14 cellular contexts compared by ENCODE assay signal in the genomic region with DNA sequence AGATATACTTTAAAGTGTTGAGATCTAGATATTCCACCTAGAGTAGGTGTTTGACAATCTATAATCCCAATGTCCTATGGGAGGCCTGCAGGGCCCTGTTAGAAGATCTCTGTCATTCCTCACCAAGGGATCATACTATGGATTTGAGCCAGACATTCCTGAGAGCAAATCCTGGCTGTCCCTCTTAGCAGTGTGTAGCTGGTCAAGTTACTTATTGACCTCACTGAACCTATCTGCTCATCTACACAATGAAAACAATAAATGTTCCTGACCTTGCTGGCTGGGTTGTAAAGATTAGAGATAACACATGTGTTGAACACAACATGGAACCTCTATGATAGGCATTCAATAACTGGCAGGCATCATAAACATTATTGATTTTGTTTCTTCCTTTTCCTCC.
"Had no signal": no experiment of that assay in that cellular context is flagged by ENCODE, and none has a peak within 500 bp of the region (broad histone marks: within the 10 kb centered on the region; RNA-seq: fewer than 3 reads in every experiment).

No MANE protein-coding gene starts in this region.

- DNase-seq: activated B cell treated with CpG ODN at 0.5 μM for 24 hours; activated CD4-positive, alpha-beta T cell treated with anti-CD3 and anti-CD28 coated beads, Interleukin-2, amount 10 ng/mL, durations not matched to agents 24 days and 14 days; activated naive CD4-positive, alpha-beta T cell treated with anti-CD3 and anti-CD28 coated beads for 36 hours; colonic mucosa; effector CD4-positive, alpha-beta T cell; kidney; sigmoid colon; stimulated activated CD4-positive, alpha-beta T cell treated with anti-CD3 and anti-CD28 coated beads, Interleukin-4, amount 100 ng/mL, for 1 hour; stimulated activated naive CD8-positive, alpha-beta T cell treated with anti-CD3 and anti-CD28 coated beads, Interleukin-15, amount 100 ng/mL, for 72 hours had no signal

- H3K4me3 ChIP-seq: colonic mucosa, gastroesophageal sphincter, lung, prostate gland, sigmoid colon had no signal

- FAIRE-seq: astrocyte, kidney had no signal

- H3K36me3 ChIP-seq: colonic mucosa, gastroesophageal sphincter, prostate gland, sigmoid colon had no signal

- ATAC-seq: gastroesophageal sphincter; natural killer cell treated with Interleukin-12 subunit alpha and Interleukin-12 subunit beta and Interleukin-15 and Interleukin-18, amount 100 ng/mL, for 72 hours; stimulated activated naive CD8-positive, alpha-beta T cell treated with anti-CD3 and anti-CD28 coated beads, Interleukin-15, amount 100 ng/mL, for 72 hours had no signal

- H3K4me1 ChIP-seq: colonic mucosa, gastroesophageal sphincter, prostate gland, sigmoid colon had no signal

- H3K27ac ChIP-seq: colonic mucosa, gastroesophageal sphincter, prostate gland, sigmoid colon had no signal

- H3K9me3 ChIP-seq: colonic mucosa, gastroesophageal sphincter, prostate gland, sigmoid colon had no signal

- H3K27me3 ChIP-seq: colonic mucosa, gastroesophageal sphincter, sigmoid colon had no signal
